1 cellular context compared by ENCODE assay signal in genomic region chr16:71929048-71929447, GRCh38.
TF ChIP-seq lines count a peak whose summit lies in the region.

No MANE protein-coding gene starts in this region.

TF ChIP-seq in SK-N-SH, 30 proteins besides CTCF, POLR2A, EP300 and RAD21 (continued from another document):
- TF ChIP-seq NFIC (IDR thresholded peaks at IDR 0.05; ENCODE audit: borderline replicate concordance) (peak; percentile 63), EZH2phosphoT487 (IDR thresholded peaks at IDR 0.05; ENCODE audit: borderline replicate concordance, low read depth) (no peak), RCOR1 (IDR thresholded peaks at IDR 0.05; ENCODE audit: low read length) (no peak), REST (IDR thresholded peaks at IDR 0.05; ENCODE audit: low read depth, low read length) (no peak), RXRA (IDR thresholded peaks at IDR 0.05; ENCODE audit: borderline replicate concordance, low read depth) (no peak), TAF1 (IDR thresholded peaks at IDR 0.05; ENCODE audit: borderline replicate concordance, low read depth, low read length) (no peak), SMC3 (IDR thresholded peaks at IDR 0.05; ENCODE audit: low read depth, low read length) (no peak), MAX (IDR thresholded peaks at IDR 0.05; ENCODE audit: low read depth) (peak; percentile 65), GATA2 (CRISPR knock-in tag; IDR thresholded peaks at IDR 0.05) (no peak), TCF12 (IDR thresholded peaks at IDR 0.05) (peak; percentile 90), JUND (IDR thresholded peaks at IDR 0.05) (peak; percentile 55), PBX3 (IDR thresholded peaks at IDR 0.05) (peak; percentile 60), SIN3A (IDR thresholded peaks at IDR 0.05; ENCODE audit: borderline replicate concordance, low read depth, low read length) (no peak), NRF1 (IDR thresholded peaks at IDR 0.05; ENCODE audit: low read depth, low read length) (no peak), USF2 (IDR thresholded peaks at IDR 0.05; ENCODE audit: borderline replicate concordance, low read depth, low read length) (no peak), FOSL2 (IDR thresholded peaks at IDR 0.05; ENCODE audit: borderline replicate concordance, low read depth) (peak; percentile 32; the same call in 1 of the 2 replicates), YY1 (IDR thresholded peaks at IDR 0.05; ENCODE audit: low read depth) (peak; percentile 46; the same call in 1 of the 2 replicates), CHD2 (IDR thresholded peaks at IDR 0.05; ENCODE audit: low read length, partially characterized antibody) (no peak)
- TF ChIP-seq, protein P1, sequence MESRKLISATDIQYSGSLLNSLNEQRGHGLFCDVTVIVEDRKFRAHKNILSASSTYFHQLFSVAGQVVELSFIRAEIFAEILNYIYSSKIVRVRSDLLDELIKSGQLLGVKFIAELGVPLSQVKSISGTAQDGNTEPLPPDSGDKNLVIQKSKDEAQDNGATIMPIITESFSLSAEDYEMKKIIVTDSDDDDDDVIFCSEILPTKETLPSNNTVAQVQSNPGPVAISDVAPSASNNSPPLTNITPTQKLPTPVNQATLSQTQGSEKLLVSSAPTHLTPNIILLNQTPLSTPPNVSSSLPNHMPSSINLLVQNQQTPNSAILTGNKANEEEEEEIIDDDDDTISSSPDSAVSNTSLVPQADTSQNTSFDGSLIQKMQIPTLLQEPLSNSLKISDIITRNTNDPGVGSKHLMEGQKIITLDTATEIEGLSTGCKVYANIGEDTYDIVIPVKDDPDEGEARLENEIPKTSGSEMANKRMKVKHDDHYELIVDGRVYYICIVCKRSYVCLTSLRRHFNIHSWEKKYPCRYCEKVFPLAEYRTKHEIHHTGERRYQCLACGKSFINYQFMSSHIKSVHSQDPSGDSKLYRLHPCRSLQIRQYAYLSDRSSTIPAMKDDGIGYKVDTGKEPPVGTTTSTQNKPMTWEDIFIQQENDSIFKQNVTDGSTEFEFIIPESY (IDR thresholded peaks at IDR 0.05; ENCODE audit: borderline replicate concordance, low read depth), result no peak
